Comparison of ENCODE assay signal across 1 cellular context in genomic region chr4:133641191-133641590, GRCh38.
TF ChIP-seq lines count a peak whose summit lies in the region.

No MANE protein-coding gene starts in this region.

TF ChIP-seq in GM23338, 12 proteins besides CTCF, POLR2A, EP300 and RAD21 (continued from another document):
- no peak for TF ChIP-seq REST (IDR thresholded peaks at IDR 0.05; ENCODE audit: unreplicated experiment)
- no peak for TF ChIP-seq JUNB (IDR thresholded peaks at IDR 0.05; ENCODE audit: unreplicated experiment)
- TF ChIP-seq POLR2AphosphoS5 (IDR thresholded peaks at IDR 0.05; ENCODE audit: low read depth), result no peak
- no peak for TF ChIP-seq EZH2 (IDR thresholded peaks at IDR 0.05; ENCODE audit: low read depth, unreplicated experiment)
- no peak for TF ChIP-seq ZNF331 (CRISPR knock-in tag; IDR thresholded peaks at IDR 0.05; ENCODE audit: low read depth)
- no peak for TF ChIP-seq ZNF114 (CRISPR knock-in tag; IDR thresholded peaks at IDR 0.05)
- TF ChIP-seq EZH2phosphoT487 (IDR thresholded peaks at IDR 0.05; ENCODE audit: unreplicated experiment), result no peak
- TF ChIP-seq NANOG (IDR thresholded peaks at IDR 0.05; ENCODE audit: borderline replicate concordance), result no peak
- TF ChIP-seq CREB1 (CRISPR knock-in tag; IDR thresholded peaks at IDR 0.05; ENCODE audit: low read depth), result no peak
- TF ChIP-seq ETS1 (IDR thresholded peaks at IDR 0.05), result no peak
- no peak for TF ChIP-seq ZNF462 (CRISPR knock-in tag; IDR thresholded peaks at IDR 0.05)
